Comparison of ENCODE assay signal across 1 cellular context in the genomic region with DNA sequence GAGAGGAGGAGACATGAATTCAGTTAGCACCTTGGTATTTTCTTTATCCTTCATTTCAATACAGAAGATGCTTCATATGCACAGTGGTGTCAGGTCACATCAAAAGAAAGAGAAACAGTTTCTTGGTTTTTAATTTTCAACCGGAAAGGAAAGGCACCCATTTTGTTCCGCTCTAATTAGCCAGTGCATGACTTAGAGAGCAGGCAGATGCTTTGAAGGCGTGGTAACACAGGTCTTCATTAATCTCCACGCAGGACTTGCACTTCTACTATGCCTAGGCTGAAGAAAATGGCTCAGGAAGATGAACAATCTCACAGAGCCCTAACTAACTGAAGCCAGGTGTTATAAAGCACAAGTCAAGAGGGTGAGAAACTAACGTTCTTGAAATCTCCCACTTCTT.
TF ChIP-seq lines count a peak whose summit lies in the region.

No MANE protein-coding gene starts in this region.

TF ChIP-seq in GM23338, 12 proteins besides CTCF, POLR2A, EP300 and RAD21 (continued from another document):
- TF ChIP-seq, protein P1, sequence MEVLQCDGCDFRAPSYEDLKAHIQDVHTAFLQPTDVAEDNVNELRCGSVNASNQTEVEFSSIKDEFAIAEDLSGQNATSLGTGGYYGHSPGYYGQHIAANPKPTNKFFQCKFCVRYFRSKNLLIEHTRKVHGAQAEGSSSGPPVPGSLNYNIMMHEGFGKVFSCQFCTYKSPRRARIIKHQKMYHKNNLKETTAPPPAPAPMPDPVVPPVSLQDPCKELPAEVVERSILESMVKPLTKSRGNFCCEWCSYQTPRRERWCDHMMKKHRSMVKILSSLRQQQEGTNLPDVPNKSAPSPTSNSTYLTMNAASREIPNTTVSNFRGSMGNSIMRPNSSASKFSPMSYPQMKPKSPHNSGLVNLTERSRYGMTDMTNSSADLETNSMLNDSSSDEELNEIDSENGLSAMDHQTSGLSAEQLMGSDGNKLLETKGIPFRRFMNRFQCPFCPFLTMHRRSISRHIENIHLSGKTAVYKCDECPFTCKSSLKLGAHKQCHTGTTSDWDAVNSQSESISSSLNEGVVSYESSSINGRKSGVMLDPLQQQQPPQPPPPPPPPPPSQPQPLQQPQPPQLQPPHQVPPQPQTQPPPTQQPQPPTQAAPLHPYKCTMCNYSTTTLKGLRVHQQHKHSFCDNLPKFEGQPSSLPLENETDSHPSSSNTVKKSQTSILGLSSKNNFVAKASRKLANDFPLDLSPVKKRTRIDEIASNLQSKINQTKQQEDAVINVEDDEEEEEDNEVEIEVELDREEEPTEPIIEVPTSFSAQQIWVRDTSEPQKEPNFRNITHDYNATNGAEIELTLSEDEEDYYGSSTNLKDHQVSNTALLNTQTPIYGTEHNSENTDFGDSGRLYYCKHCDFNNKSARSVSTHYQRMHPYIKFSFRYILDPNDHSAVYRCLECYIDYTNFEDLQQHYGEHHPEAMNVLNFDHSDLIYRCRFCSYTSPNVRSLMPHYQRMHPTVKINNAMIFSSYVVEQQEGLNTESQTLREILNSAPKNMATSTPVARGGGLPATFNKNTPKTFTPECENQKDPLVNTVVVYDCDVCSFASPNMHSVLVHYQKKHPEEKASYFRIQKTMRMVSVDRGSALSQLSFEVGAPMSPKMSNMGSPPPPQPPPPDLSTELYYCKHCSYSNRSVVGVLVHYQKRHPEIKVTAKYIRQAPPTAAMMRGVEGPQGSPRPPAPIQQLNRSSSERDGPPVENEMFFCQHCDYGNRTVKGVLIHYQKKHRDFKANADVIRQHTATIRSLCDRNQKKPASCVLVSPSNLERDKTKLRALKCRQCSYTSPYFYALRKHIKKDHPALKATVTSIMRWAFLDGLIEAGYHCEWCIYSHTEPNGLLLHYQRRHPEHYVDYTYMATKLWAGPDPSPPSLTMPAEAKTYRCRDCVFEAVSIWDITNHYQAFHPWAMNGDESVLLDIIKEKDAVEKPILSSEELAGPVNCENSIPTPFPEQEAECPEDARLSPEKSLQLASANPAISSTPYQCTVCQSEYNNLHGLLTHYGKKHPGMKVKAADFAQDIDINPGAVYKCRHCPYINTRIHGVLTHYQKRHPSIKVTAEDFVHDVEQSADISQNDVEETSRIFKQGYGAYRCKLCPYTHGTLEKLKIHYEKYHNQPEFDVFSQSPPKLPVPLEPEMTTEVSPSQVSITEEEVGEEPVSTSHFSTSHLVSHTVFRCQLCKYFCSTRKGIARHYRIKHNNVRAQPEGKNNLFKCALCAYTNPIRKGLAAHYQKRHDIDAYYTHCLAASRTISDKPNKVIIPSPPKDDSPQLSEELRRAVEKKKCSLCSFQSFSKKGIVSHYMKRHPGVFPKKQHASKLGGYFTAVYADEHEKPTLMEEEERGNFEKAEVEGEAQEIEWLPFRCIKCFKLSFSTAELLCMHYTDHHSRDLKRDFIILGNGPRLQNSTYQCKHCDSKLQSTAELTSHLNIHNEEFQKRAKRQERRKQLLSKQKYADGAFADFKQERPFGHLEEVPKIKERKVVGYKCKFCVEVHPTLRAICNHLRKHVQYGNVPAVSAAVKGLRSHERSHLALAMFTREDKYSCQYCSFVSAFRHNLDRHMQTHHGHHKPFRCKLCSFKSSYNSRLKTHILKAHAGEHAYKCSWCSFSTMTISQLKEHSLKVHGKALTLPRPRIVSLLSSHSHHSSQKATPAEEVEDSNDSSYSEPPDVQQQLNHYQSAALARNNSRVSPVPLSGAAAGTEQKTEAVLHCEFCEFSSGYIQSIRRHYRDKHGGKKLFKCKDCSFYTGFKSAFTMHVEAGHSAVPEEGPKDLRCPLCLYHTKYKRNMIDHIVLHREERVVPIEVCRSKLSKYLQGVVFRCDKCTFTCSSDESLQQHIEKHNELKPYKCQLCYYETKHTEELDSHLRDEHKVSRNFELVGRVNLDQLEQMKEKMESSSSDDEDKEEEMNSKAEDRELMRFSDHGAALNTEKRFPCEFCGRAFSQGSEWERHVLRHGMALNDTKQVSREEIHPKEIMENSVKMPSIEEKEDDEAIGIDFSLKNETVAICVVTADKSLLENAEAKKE (CRISPR knock-in tag; IDR thresholded peaks at IDR 0.05), result no peak
- TF ChIP-seq ZNF114 (CRISPR knock-in tag; IDR thresholded peaks at IDR 0.05) (no peak), POLR2AphosphoS5 (IDR thresholded peaks at IDR 0.05; ENCODE audit: low read depth) (no peak), EZH2phosphoT487 (IDR thresholded peaks at IDR 0.05; ENCODE audit: unreplicated experiment) (no peak), NANOG (IDR thresholded peaks at IDR 0.05; ENCODE audit: borderline replicate concordance) (no peak)
- TF ChIP-seq, protein P2, sequence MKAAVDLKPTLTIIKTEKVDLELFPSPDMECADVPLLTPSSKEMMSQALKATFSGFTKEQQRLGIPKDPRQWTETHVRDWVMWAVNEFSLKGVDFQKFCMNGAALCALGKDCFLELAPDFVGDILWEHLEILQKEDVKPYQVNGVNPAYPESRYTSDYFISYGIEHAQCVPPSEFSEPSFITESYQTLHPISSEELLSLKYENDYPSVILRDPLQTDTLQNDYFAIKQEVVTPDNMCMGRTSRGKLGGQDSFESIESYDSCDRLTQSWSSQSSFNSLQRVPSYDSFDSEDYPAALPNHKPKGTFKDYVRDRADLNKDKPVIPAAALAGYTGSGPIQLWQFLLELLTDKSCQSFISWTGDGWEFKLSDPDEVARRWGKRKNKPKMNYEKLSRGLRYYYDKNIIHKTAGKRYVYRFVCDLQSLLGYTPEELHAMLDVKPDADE (IDR thresholded peaks at IDR 0.05), result no peak
